Comparison of ENCODE assay signal across 29 cellular contexts in the genomic region with DNA sequence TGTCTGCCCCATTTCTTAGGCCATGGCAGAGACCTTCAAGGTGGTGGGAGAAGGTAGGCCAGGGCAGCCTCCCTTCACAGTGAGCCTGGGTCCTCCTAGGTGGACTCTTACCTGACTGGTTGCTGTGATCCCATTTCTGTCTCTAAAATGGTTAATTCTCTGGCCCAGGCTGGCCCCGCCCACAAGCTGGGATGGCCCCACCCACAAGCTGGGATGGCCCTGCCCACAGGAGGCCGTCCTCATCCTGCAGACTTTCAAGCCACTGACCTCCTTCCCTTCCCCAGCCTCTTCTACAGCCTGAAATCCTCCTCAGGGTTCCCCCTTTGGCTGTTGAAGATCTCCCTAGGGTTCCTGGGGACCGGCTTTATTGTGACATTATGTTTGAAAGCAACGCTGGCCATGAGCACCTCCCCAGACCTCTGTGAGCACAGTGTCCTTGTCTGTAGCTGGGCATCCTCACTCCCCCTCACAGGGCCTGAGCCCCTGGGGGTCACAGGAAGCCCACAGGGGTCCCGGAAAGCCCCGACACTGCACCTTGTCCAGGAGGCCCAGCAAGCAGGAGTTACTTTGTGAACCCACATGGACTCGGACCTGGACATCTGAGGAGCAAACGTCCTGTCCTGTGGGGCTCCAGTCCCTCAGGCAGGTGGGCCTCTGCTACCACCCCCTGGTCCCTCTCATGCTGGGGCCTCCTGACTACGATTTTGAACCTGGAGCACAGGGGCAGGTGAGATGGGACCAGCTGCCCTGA.
DNase-seq lines count a peak whose midpoint lies in the region; ATAC-seq, FAIRE-seq and TF ChIP-seq lines count a peak whose summit lies in the region.
"Had no signal": no experiment of that assay in that cellular context is flagged by ENCODE, and none has a peak within 500 bp of the region (broad histone marks: within the 10 kb centered on the region; RNA-seq: fewer than 3 reads in every experiment).

No MANE protein-coding gene starts in this region.

- H3K4me2 ChIP-seq in H1 (ENCODE audit: insufficient read depth in 1 of 2, low read depth in 2 of 2, low read length in 2 of 2): no peak overlapping the region; a peak in 1 of 4 replicates

- H3K9ac ChIP-seq in H1 (replicated peaks in 1 of 4; ENCODE audit: extremely low read depth in 1 of 4, low read depth in 3 of 4, low read length in 3 of 4): no peak overlapping the region

- no peak overlapping the region for H2BK15ac ChIP-seq in H1 (ENCODE audit: low read length)

- H3K27ac ChIP-seq in H1 (ENCODE audit: low read depth, low read length): no peak overlapping the region
- H3K27ac ChIP-seq: dorsolateral prefrontal cortex, ovary, Peyer's patch, SK-N-MC, spleen, VCaP had no signal

- peaks cover 21% of the 10 kb centered on the region for H3K27me3 Mint-ChIP-seq in nephron progenitor cell (ENCODE audit: low read depth, poor library complexity)
- peaks cover 41% of the 10 kb centered on the region for H3K27me3 Mint-ChIP-seq in progenitor cell of endocrine pancreas

- FAIRE-seq in H1 (lab: Jason Lieb, UNC): no peak
- FAIRE-seq: endothelial cell of umbilical vein had no signal

- TF ChIP-seq RAD21 in H1 (IDR thresholded peaks at IDR 0.05 in 1 of 2, conservative IDR thresholded peaks at IDR 0.05 in 1 of 2; ENCODE audit: low read depth in 2 of 2, low read length in 2 of 2): no peak

- H3K4me1 ChIP-seq in H1 (replicated peaks in 1 of 4; ENCODE audit: control insufficient read depth in 3 of 4, insufficient read depth in 4 of 4, low read length in 3 of 4): peaks cover 0 to 3% (median 0%) of the 10 kb centered on the region in 4 experiments; a peak in 1 of 7 replicates
- H3K4me1 ChIP-seq: Peyer's patch, spleen had no signal

- peaks cover 14% of the 10 kb centered on the region for H3K4me1 Mint-ChIP-seq in nephron progenitor cell
- H3K4me1 Mint-ChIP-seq in progenitor cell of endocrine pancreas (ENCODE audit: low read depth): no peaks in the 10 kb centered on the region
- H3K4me1 Mint-ChIP-seq: memory B cell; naive thymus-derived CD4-positive, alpha-beta T cell; stimulated activated effector memory CD8-positive, alpha-beta T cell treated with anti-CD3 and anti-CD28 coated beads, Interleukin-12 subunit alpha, Interleukin-12 subunit beta, amount 100 ng/mL, for 72 hours had no signal

- H3K9me3 Mint-ChIP-seq in nephron progenitor cell (peaks cover 6% of the 10 kb centered on the region), progenitor cell of endocrine pancreas (ENCODE audit: low read depth) (peaks cover 4% of the 10 kb centered on the region)
- H3K9me3 Mint-ChIP-seq: activated naive CD4-positive, alpha-beta T cell treated with anti-CD3 and anti-CD28 coated beads, Interleukin-2, amount 50 U/mL, for 72 hours; HFFc6; naive thymus-derived CD4-positive, alpha-beta T cell; stimulated activated effector memory CD8-positive, alpha-beta T cell treated with anti-CD3 and anti-CD28 coated beads, Interleukin-12 subunit alpha, Interleukin-12 subunit beta, amount 100 ng/mL, for 72 hours had no signal

- no peak overlapping the region for H4K5ac ChIP-seq in H1 (ENCODE audit: insufficient read length, low read depth, low read length)

- H2AFZ ChIP-seq in H1 (ENCODE audit: low read length): peak overlapping the region; percentile 70; the same call in 1 of the 2 replicates

- CTCF ChIA-PET in HEK293T (lab: Yijun Ruan, JAX) (interaction anchor here (1.2 kb wide), 1 partner anchor 10 kb away, joined by 3 read pairs; no protein-coding TSS in a partner anchor), H1 (lab: Charles Lee; ENCODE audit: partially characterized antibody) (interaction anchor here (1.0 to 1.3 kb wide), 5 partner anchors 9 to 398 kb away, joined by 3 to 5 read pairs (median 3); no protein-coding TSS in a partner anchor)

- no peaks in the 10 kb centered on the region for H3K27me3 ChIP-seq in H1 (replicated peaks in 1 of 4; ENCODE audit: control insufficient read depth in 3 of 4, extremely low read depth in 1 of 4, insufficient read depth in 3 of 4, low read length in 3 of 4)
- H3K27me3 ChIP-seq: ovary, Peyer's patch had no signal

- H3K36me3 Mint-ChIP-seq in nephron progenitor cell (ENCODE audit: low read depth) (no peaks in the 10 kb centered on the region), progenitor cell of endocrine pancreas (ENCODE audit: insufficient read depth) (no peaks in the 10 kb centered on the region)
- H3K36me3 Mint-ChIP-seq: activated naive CD4-positive, alpha-beta T cell treated with anti-CD3 and anti-CD28 coated beads, Interleukin-2, amount 50 U/mL, for 72 hours; memory B cell; naive thymus-derived CD4-positive, alpha-beta T cell; stimulated activated effector memory CD8-positive, alpha-beta T cell treated with anti-CD3 and anti-CD28 coated beads, Interleukin-12 subunit alpha, Interleukin-12 subunit beta, amount 100 ng/mL, for 72 hours had no signal

- H3K27ac Mint-ChIP-seq in nephron progenitor cell: no peak overlapping the region
- H3K27ac Mint-ChIP-seq in progenitor cell of endocrine pancreas: no peak overlapping the region
- H3K27ac Mint-ChIP-seq: activated naive CD4-positive, alpha-beta T cell treated with anti-CD3 and anti-CD28 coated beads, Interleukin-2, amount 50 U/mL, for 72 hours; HFFc6; IgD-negative memory B cell; memory B cell; naive thymus-derived CD4-positive, alpha-beta T cell; stimulated activated effector memory CD8-positive, alpha-beta T cell treated with anti-CD3 and anti-CD28 coated beads, Interleukin-12 subunit alpha, Interleukin-12 subunit beta, amount 100 ng/mL, for 72 hours had no signal

- no peak overlapping the region for H3K4me3 ChIP-seq in H1 (ENCODE audit: extremely low read depth in 1 of 4, insufficient read depth in 2 of 4, low read depth in 3 of 4, low read length in 4 of 4)
- H3K4me3 ChIP-seq: dorsolateral prefrontal cortex, ovary, Peyer's patch, SK-N-MC, spleen had no signal

- no peak for TF ChIP-seq POLR2A in H1 (IDR thresholded peaks at IDR 0.05; ENCODE audit: control extremely low read depth in 1 of 2, low read depth in 2 of 2, low read length in 2 of 2)

- TF ChIP-seq CTCF in H1 (IDR thresholded peaks at IDR 0.05; ENCODE audit: control extremely low read depth in 1 of 3, insufficient read depth in 1 of 3, low read depth in 1 of 3, low read length in 3 of 3) (no peak), nephron progenitor cell (IDR thresholded peaks at IDR 0.05) (no peak), progenitor cell of endocrine pancreas (IDR thresholded peaks at IDR 0.05; ENCODE audit: unreplicated experiment) (no peak)

- H3K23me2 ChIP-seq in H1 (ENCODE audit: low read depth, low read length): no peaks in the 10 kb centered on the region

- H3K4me3 Mint-ChIP-seq in nephron progenitor cell (no peak overlapping the region), progenitor cell of endocrine pancreas (ENCODE audit: low read depth) (no peak overlapping the region)
- H3K4me3 Mint-ChIP-seq: HFFc6; IgD-negative memory B cell; memory B cell; naive thymus-derived CD4-positive, alpha-beta T cell; stimulated activated effector memory CD8-positive, alpha-beta T cell treated with anti-CD3 and anti-CD28 coated beads, Interleukin-12 subunit alpha, Interleukin-12 subunit beta, amount 100 ng/mL, for 72 hours had no signal

- no peak for TF ChIP-seq EP300 in H1 (IDR thresholded peaks at IDR 0.05; ENCODE audit: borderline replicate concordance in 1 of 2, low read depth in 2 of 2, low read length in 2 of 2)

- 0 out of 2 replicates have a peak overlapping the region, but pooled peaks have one; percentile 45 for H4K8ac ChIP-seq in H1 (ENCODE audit: extremely low read depth, insufficient read depth, low read length)

- no peaks in the 10 kb centered on the region for H3K79me2 ChIP-seq in H1 (ENCODE audit: control insufficient read depth in 1 of 2, insufficient read depth in 2 of 2, low read length in 2 of 2)

- WGBS in H1 (ENCODE audit: extremely low coverage in 1 of 2, insufficient coverage in 1 of 2, insufficient read length in 1 of 2, insufficient replicate concordance in 2 of 2, low coverage in 1 of 2, low lambda C conversion rate in 2 of 2, missing lambda C conversion rate in 1 of 2), 2 experiments: 70% methylated on average over 9 of the region's 9 CpGs; no CpG with 5 or more reads in 1 of the 2 experiments

- POLR2A ChIA-PET in HEK293T (lab: Yijun Ruan, JAX) (no interaction called here), H1 (lab: Charles Lee; ENCODE audit: partially characterized antibody) (no interaction called here)

- H4K20me1 ChIP-seq in H1 (replicated peaks in 1 of 2; ENCODE audit: control insufficient read depth in 1 of 2, insufficient read depth in 2 of 2, low read length in 2 of 2): no peaks in the 10 kb centered on the region

- H3K23ac ChIP-seq in H1 (ENCODE audit: insufficient read length): no peak overlapping the region

- H2BK20ac ChIP-seq in H1 (ENCODE audit: low read length): no peak overlapping the region

- H3K14ac ChIP-seq in H1 (ENCODE audit: insufficient read length): no peak overlapping the region

- no peak for ATAC-seq in GM18907 (IDR thresholded peaks at IDR 0.05; ENCODE audit: unreplicated experiment)
- ATAC-seq: activated naive CD4-positive, alpha-beta T cell treated with anti-CD3 and anti-CD28 coated beads, Interleukin-2, amount 50 U/mL, for 72 hours; stimulated activated effector memory CD8-positive, alpha-beta T cell treated with anti-CD3 and anti-CD28 coated beads, Interleukin-12 subunit alpha, Interleukin-12 subunit beta, amount 100 ng/mL, for 72 hours had no signal

- H3K18ac ChIP-seq in H1 (ENCODE audit: extremely low read depth, low read length): peak overlapping the region; percentile 48; the same call in 1 of the 2 replicates

- H3K36me3 ChIP-seq in H1 (ENCODE audit: control insufficient read depth in 2 of 4, insufficient read depth in 4 of 4, low read length in 3 of 4): no peaks in the 10 kb centered on the region
- H3K36me3 ChIP-seq: ovary, Peyer's patch, spleen had no signal

- DNase-seq in NCI-H2196 (lab: John Stamatoyannopoulos, UW; ENCODE audit: unreplicated experiment) (peak; percentile 5), NCI-H2196 treated with DMSO at 0.1 percent for 48 hours (lab: John Stamatoyannopoulos, UW; ENCODE audit: unreplicated experiment) (no peak), HEK293T (ENCODE audit: extremely low spot score) (peak; percentile 75), H1 (ENCODE audit: low read depth in 1 of 2, low spot score in 2 of 2) (peak in 1 of 2 experiments; percentile 81), nephron progenitor cell (peak; percentile 55), progenitor cell of endocrine pancreas (ENCODE audit: low spot score, unreplicated experiment) (no peak), cerebellar cortex (ENCODE audit: low spot score) (no peak)
- DNase-seq: 8988T; aorta; DND-41; dorsolateral prefrontal cortex; HFFc6; naive thymus-derived CD4-positive, alpha-beta T cell; NCI-H2029 treated with DMSO at 0.1 percent for 48 hours; NCI-H446 treated with DMSO at 0.1 percent for 48 hours; NK-92 treated with Interleukin-12 subunit alpha and Interleukin-12 subunit beta, amount 100 ng/mL, for 24 hours; ovary; Peyer's patch; spleen; stimulated activated CD4-positive, alpha-beta T cell treated with anti-CD3 and anti-CD28 coated beads, Interleukin-2, amount 100 ng/mL, for 48 hours; T-helper 2 cell had no signal

- no peak overlapping the region for H2BK120ac ChIP-seq in H1 (replicated peaks; ENCODE audit: low read depth, low read length)

- H4K91ac ChIP-seq in H1 (replicated peaks; ENCODE audit: insufficient read length, low read length): peak overlapping the region; percentile 22

- no peak overlapping the region for H3K4ac ChIP-seq in H1 (replicated peaks; ENCODE audit: insufficient read length, low read depth, low read length)

- no peak overlapping the region for H2BK5ac ChIP-seq in H1 (ENCODE audit: low read depth, low read length)

- H3K56ac ChIP-seq in H1 (replicated peaks; ENCODE audit: insufficient read length, low read depth, low read length): no peak overlapping the region

- no peaks in the 10 kb centered on the region for H3K9me3 ChIP-seq in H1 (ENCODE audit: insufficient read depth in 2 of 2, low read depth in 1 of 2, low read length in 1 of 2)
- H3K9me3 ChIP-seq: ovary, Peyer's patch, spleen had no signal

- no peak overlapping the region for H2BK12ac ChIP-seq in H1 (ENCODE audit: low read depth, low read length)

- no peaks in the 10 kb centered on the region for H3K79me1 ChIP-seq in H1 (ENCODE audit: low read depth, low read length)

- H2AK5ac ChIP-seq in H1 (ENCODE audit: low read depth, low read length): no peak overlapping the region

Comparison
In these comparisons a context has a peak if more than half of its experiments do, and no peak if none do; other contexts are left out.
1. DNase-seq: peak in NCI-H2196 (single experiment), HEK293T (single experiment) and nephron progenitor cell (single experiment); none in NCI-H2196 treated with DMSO at 0.1 percent for 48 hours (single experiment), progenitor cell of endocrine pancreas (single experiment) and cerebellar cortex (single experiment).